In the genomic region with DNA sequence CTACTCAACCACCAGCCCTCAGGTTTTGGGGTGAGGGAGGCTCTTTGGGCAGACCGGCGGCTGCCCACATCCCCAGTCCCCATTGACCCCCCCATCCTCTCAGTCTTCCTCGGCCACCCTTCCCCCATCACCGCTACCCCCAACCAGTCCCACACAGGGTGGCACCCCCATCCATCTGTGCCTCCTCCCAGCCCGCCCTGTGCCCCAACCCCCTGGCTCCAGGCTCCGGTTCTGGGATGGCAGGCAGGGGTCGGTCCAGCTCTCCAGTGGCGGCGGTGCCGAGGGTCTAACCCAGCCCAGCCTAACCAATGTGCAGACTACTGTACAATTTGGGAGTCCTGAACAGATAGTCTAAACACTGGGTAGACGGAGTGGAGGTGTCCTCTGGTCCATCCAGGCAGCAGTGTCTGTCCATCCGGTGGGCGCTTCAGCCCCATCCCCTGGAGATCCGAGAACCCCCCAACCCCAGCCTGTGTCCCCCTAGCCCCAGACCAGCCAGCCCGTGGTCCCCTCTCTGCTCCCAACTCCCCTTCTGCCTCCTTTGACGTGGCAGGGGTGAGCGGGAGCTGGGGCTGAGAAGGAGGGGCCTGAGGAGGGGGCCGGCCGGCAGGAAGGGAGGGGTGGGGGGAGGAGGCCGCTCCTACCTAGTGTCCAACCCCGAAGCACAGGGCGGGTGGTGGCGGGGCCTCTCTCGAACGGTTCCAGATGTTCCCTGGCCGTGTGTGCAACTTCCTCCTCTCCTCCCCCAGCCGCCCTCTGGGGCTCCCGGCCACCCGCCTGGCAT, we compare ENCODE assay signal across 9 cellular contexts. TPM values are rescaled to one million over a fixed set of nuclear protein-coding genes. Genes with fewer than 3 reads are reported as not detected.
DNase-seq lines count a peak whose midpoint lies in the region; ATAC-seq and TF ChIP-seq lines count a peak whose summit lies in the region.
"Had no signal": no experiment of that assay in that cellular context is flagged by ENCODE, and none has a peak within 500 bp of the region (broad histone marks: within the 10 kb centered on the region; RNA-seq: fewer than 3 reads in every experiment).

No MANE protein-coding gene starts in this region.

- H3K79me2 ChIP-seq in neural progenitor cell (ENCODE audit: low read depth): no peaks in the 10 kb centered on the region

- H3K9ac ChIP-seq in neural progenitor cell: no peak overlapping the region

- H3K9me3 ChIP-seq in BE2C (no peaks in the 10 kb centered on the region), neural progenitor cell (ENCODE audit: low read depth) (no peaks in the 10 kb centered on the region)

- peaks cover 12% of the 10 kb centered on the region for H3K27me3 Mint-ChIP-seq in neural progenitor cell (ENCODE audit: insufficient read depth, low read depth)

- H3K27ac ChIP-seq in neural progenitor cell: no peak overlapping the region

- peaks cover 5% of the 10 kb centered on the region for H3F3A ChIP-seq in neural progenitor cell (ENCODE audit: low read depth)

- H3K27me3 ChIP-seq in BE2C: no peaks in the 10 kb centered on the region
- H3K27me3 ChIP-seq in neural progenitor cell: peaks cover 7% of the 10 kb centered on the region

- H2AFZ ChIP-seq in neural progenitor cell (replicated peaks): no peak overlapping the region

- H3K4me1 ChIP-seq in BE2C (peaks cover 7% of the 10 kb centered on the region), neural progenitor cell (peaks cover 8% of the 10 kb centered on the region)

- DNase-seq in BE2C (peak; percentile 89), OCI-M1 (lab: John Stamatoyannopoulos, UW) (peak; percentile 83), fibroblast of gingiva (ENCODE audit: low read depth) (peak; percentile 95), neural progenitor cell (ENCODE audit: low spot score) (peak; percentile 62), GM10266 (ENCODE audit: extremely low spot score) (no peak)
- no peak for DNase-seq in stimulated activated CD8-positive, alpha-beta memory T cell treated with anti-CD3 and anti-CD28 coated beads, Interleukin-4, amount 100 ng/mL, for 48 hours

- H3K36me3 Mint-ChIP-seq in neural progenitor cell: peaks cover 10% of the 10 kb centered on the region
- H3K36me3 Mint-ChIP-seq: activated naive CD8-positive, alpha-beta T cell had no signal

- H3K4me2 ChIP-seq in neural progenitor cell: peak overlapping the region; percentile 32

- H3K4me3 Mint-ChIP-seq in neural progenitor cell: no peak overlapping the region
- H3K4me3 Mint-ChIP-seq: activated naive CD8-positive, alpha-beta T cell had no signal

- no peak for ATAC-seq in GM21528 (IDR thresholded peaks at IDR 0.05; ENCODE audit: low FRiP score, unreplicated experiment)
- ATAC-seq in GM18519 (IDR thresholded peaks at IDR 0.05; ENCODE audit: low FRiP score, unreplicated experiment): no peak

- no peak for TF ChIP-seq CTCF in BE2C (IDR thresholded peaks at IDR 0.05; ENCODE audit: low read depth, low read length)
- no peak for TF ChIP-seq CTCF in neural progenitor cell (IDR thresholded peaks at IDR 0.05)
- TF ChIP-seq CTCF in GM10266 (IDR thresholded peaks at IDR 0.05; ENCODE audit: control insufficient read depth, insufficient read depth, low read depth, missing control alignments): no peak

- H3K4me3 ChIP-seq in BE2C (ENCODE audit: low read depth, low read length) (no peak overlapping the region), neural progenitor cell (no peak overlapping the region)

- no peaks in the 10 kb centered on the region for H4K20me1 ChIP-seq in neural progenitor cell (ENCODE audit: low read depth)

- H3K36me3 ChIP-seq in BE2C: peaks cover 2% of the 10 kb centered on the region
- H3K36me3 ChIP-seq in neural progenitor cell: no peaks in the 10 kb centered on the region

- peak overlapping the region; percentile 57 for H3K27ac Mint-ChIP-seq in neural progenitor cell
- H3K27ac Mint-ChIP-seq: activated naive CD8-positive, alpha-beta T cell had no signal

- H3K9me3 Mint-ChIP-seq in neural progenitor cell: no peaks in the 10 kb centered on the region

- peaks cover 33% of the 10 kb centered on the region for H3K4me1 Mint-ChIP-seq in neural progenitor cell

RNA-seq across cellular contexts. Expression of a gene that starts 31.2 kb away (rescaled TPM):
- 76.2 TPM for polyA plus RNA-seq in BE2C (2012; ENCODE audit: insufficient read depth, insufficient read length, low read depth)
- 25.2 and 37.5 TPM in 2 replicates for total RNA-seq in neural progenitor cell (ENCODE audit: low replicate concordance)

RNA-seq across cellular contexts. Expression of a gene that starts 31.4 kb away (rescaled TPM):
- polyA plus RNA-seq in BE2C (2012; ENCODE audit: insufficient read depth, insufficient read length, low read depth): 15.7 TPM
- total RNA-seq in neural progenitor cell (ENCODE audit: low replicate concordance): 15.0 and 21.5 TPM in 2 replicates

RNA-seq across cellular contexts. Expression of a gene that starts 41.5 kb away (rescaled TPM):
- polyA plus RNA-seq in BE2C (2012; ENCODE audit: insufficient read depth, insufficient read length, low read depth): 83.3 TPM
- total RNA-seq in neural progenitor cell (ENCODE audit: low replicate concordance): 30.1 and 52.7 TPM in 2 replicates

RNA-seq across cellular contexts. Expression of a gene that starts 53.3 kb away (rescaled TPM):
- 260 TPM for polyA plus RNA-seq in BE2C (2012; ENCODE audit: insufficient read depth, insufficient read length, low read depth)
- 33.4 and 48.8 TPM in 2 replicates for total RNA-seq in neural progenitor cell (ENCODE audit: low replicate concordance)

Comparison
In these comparisons a context has a peak if more than half of its experiments do, and no peak if none do; other contexts are left out.
1. DNase-seq: peak in BE2C (single experiment), OCI-M1 (single experiment), fibroblast of gingiva (single experiment) and neural progenitor cell (single experiment); none in GM10266 (single experiment) and stimulated activated CD8-positive, alpha-beta memory T cell treated with anti-CD3 and anti-CD28 coated beads, Interleukin-4, amount 100 ng/mL, for 48 hours (single experiment).